ENCODE assay signal across 20 cellular contexts in genomic region chr14:101459392-101459900, GRCh38.
DNase-seq lines count a peak whose midpoint lies in the region; ATAC-seq and TF ChIP-seq lines count a peak whose summit lies in the region.
"Had no signal": no experiment of that assay in that cellular context is flagged by ENCODE, and none has a peak within 500 bp of the region (broad histone marks: within the 10 kb centered on the region; RNA-seq: fewer than 3 reads in every experiment).

No MANE protein-coding gene starts in this region.

- H3K4me3 ChIP-seq in SK-N-SH (ENCODE audit: low read depth in 2 of 2, low read length in 1 of 2): peak overlapping the region in 1 of 2 experiments; percentile 22; a peak in 1 of 4 replicates
- no peak overlapping the region for H3K4me3 ChIP-seq in endodermal cell (ENCODE audit: low read length)
- H3K4me3 ChIP-seq in mesenchymal stem cell (ENCODE audit: insufficient read depth in 1 of 2, low read depth in 1 of 2, low read length in 2 of 2): peak overlapping the region in 1 of 2 experiments; percentile 32
- peak overlapping the region; percentile 24 for H3K4me3 ChIP-seq in suprapubic skin
- H3K4me3 ChIP-seq in GM23248: no peak overlapping the region

- H2BK5ac ChIP-seq in mesenchymal stem cell (ENCODE audit: low read depth, low read length, poor library complexity, severe bottlenecking): no peak overlapping the region

- H3K4me2 ChIP-seq in SK-N-SH: no peak overlapping the region
- H3K4me2 ChIP-seq in mesenchymal stem cell (ENCODE audit: low read length, poor library complexity, severe bottlenecking): peak overlapping the region; percentile 66
- H3K4me2 ChIP-seq in GM23248 (ENCODE audit: unreplicated experiment): no peak overlapping the region

- H2BK120ac ChIP-seq in mesenchymal stem cell (ENCODE audit: low read depth, low read length): no peak overlapping the region

- H3K36me3 ChIP-seq in SK-N-SH (replicated peaks in 1 of 2; ENCODE audit: control insufficient read depth in 1 of 2, insufficient read depth in 2 of 2, low read length in 1 of 2): no peaks in the 10 kb centered on the region
- no peaks in the 10 kb centered on the region for H3K36me3 ChIP-seq in endodermal cell (ENCODE audit: control insufficient read depth, insufficient read depth, low read length)
- no peaks in the 10 kb centered on the region for H3K36me3 ChIP-seq in mesenchymal stem cell (ENCODE audit: control insufficient read depth in 1 of 2, insufficient read depth in 2 of 2, low read depth in 1 of 2, low read length in 2 of 2)
- no peaks in the 10 kb centered on the region for H3K36me3 ChIP-seq in suprapubic skin
- H3K36me3 ChIP-seq in GM23248 (ENCODE audit: low read depth): no peaks in the 10 kb centered on the region
- H3K36me3 ChIP-seq: BLaER1 treated with 17β-estradiol and CSF1 and Interleukin-3, amounts not matched to agents 10 nM and 100 nM; ovary had no signal

- no peaks in the 10 kb centered on the region; the same call in 1 of the 2 replicates for H3K9me3 ChIP-seq in SK-N-SH
- H3K9me3 ChIP-seq in endodermal cell (ENCODE audit: control insufficient read depth, low read length): no peaks in the 10 kb centered on the region
- no peaks in the 10 kb centered on the region for H3K9me3 ChIP-seq in mesenchymal stem cell (ENCODE audit: control insufficient read depth, low read length)
- H3K9me3 ChIP-seq in suprapubic skin: no peaks in the 10 kb centered on the region
- no peaks in the 10 kb centered on the region for H3K9me3 ChIP-seq in GM23248 (ENCODE audit: low read depth)
- H3K9me3 ChIP-seq: ovary had no signal

- no peak overlapping the region for H4K8ac ChIP-seq in mesenchymal stem cell (ENCODE audit: low read length)

- peaks cover 12% of the 10 kb centered on the region for H3K4me1 Mint-ChIP-seq in endodermal cell

- H3K18ac ChIP-seq in mesenchymal stem cell (ENCODE audit: low read depth in 1 of 2, low read length in 2 of 2): no peak overlapping the region

- no peak overlapping the region for H3K4ac ChIP-seq in mesenchymal stem cell (ENCODE audit: low read depth in 1 of 2, low read length in 2 of 2)

- H3K23ac ChIP-seq in mesenchymal stem cell (ENCODE audit: low read length in 2 of 2): no peak overlapping the region

- no peaks in the 10 kb centered on the region for H3K9me2 ChIP-seq in SK-N-SH
- H3K9me2 ChIP-seq in GM23248 (ENCODE audit: insufficient read depth): no peaks in the 10 kb centered on the region

- TF ChIP-seq EP300 in SK-N-SH (IDR thresholded peaks at IDR 0.05; ENCODE audit: borderline replicate concordance in 1 of 2, low read depth in 1 of 2, low read length in 1 of 2) (no peak), suprapubic skin (IDR thresholded peaks at IDR 0.05) (no peak)

- CTCF ChIA-PET in SK-N-SH (lab: Yijun Ruan, JAX): interaction anchor here (0.7 to 1.6 kb wide), 4 partner anchors 9 to 1075 kb away, joined by 3 to 4 read pairs (median 3); no protein-coding TSS in a partner anchor

- DNase-seq in SK-N-SH (peak; percentile 82), endodermal cell (no peak), mesenchymal stem cell (no peak), suprapubic skin (ENCODE audit: low spot score in 2 of 2) (peak in 1 of 2 donors; percentile 52), GM23248 (no peak)
- DNase-seq in activated CD4-positive, alpha-beta T cell treated with anti-CD3 and anti-CD28 coated beads for 1 hour: no peak
- DNase-seq: activated CD4-positive, alpha-beta T cell treated with anti-CD3 and anti-CD28 coated beads for 4 hours; activated effector memory CD4-positive, alpha-beta T cell treated with Interleukin-2 at 50 U/mL for 16 hours; effector memory CD8-positive, alpha-beta T cell; GDM1; Kasumi-1; NCI-H1092 treated with DMSO at 0.1 percent for 48 hours; NCI-H82; stimulated activated CD4-positive, alpha-beta T cell treated with anti-CD3 and anti-CD28 coated beads, Interleukin-4, amount 100 ng/mL, for 24 hours; T1000 had no signal

- no peak overlapping the region for H2AK5ac ChIP-seq in mesenchymal stem cell (ENCODE audit: low read length, severe bottlenecking)

- no peaks in the 10 kb centered on the region; a peak in 1 of 4 replicates for H3K4me1 ChIP-seq in SK-N-SH (ENCODE audit: control insufficient read depth in 1 of 2, insufficient read depth in 2 of 2, low read depth in 1 of 2, low read length in 1 of 2)
- H3K4me1 ChIP-seq in endodermal cell (ENCODE audit: control insufficient read depth, insufficient read depth, low read length): no peaks in the 10 kb centered on the region
- H3K4me1 ChIP-seq in mesenchymal stem cell (ENCODE audit: control insufficient read depth, insufficient read depth, low read depth, low read length): peaks cover 12% of the 10 kb centered on the region
- H3K4me1 ChIP-seq in suprapubic skin: peaks cover 16% of the 10 kb centered on the region
- no peaks in the 10 kb centered on the region for H3K4me1 ChIP-seq in GM23248 (ENCODE audit: insufficient read depth)

- 60% methylated on average over 17 of the region's 32 CpGs for WGBS in SK-N-SH (ENCODE audit: low lambda C conversion rate)
- 3 to 24% methylated on average over 7 to 30 of the region's 32 CpGs for WGBS in endodermal cell (ENCODE audit: insufficient coverage in 1 of 2, insufficient read length in 1 of 2), 2 experiments
- WGBS in mesenchymal stem cell: 3% methylated on average over 19 of the region's 32 CpGs
- WGBS in suprapubic skin: 38% methylated on average over 20 of the region's 32 CpGs
- 63 to 65% methylated on average over 28 to 32 of the region's 32 CpGs for WGBS in GM23248 (ENCODE audit: low coverage in 1 of 2, low lambda C conversion rate in 2 of 2, missing lambda C conversion rate in 2 of 2), 2 experiments

- no peak overlapping the region for H3K27ac ChIP-seq in SK-N-SH (ENCODE audit: low read depth in 2 of 2, low read length in 1 of 2)
- no peak overlapping the region for H3K27ac ChIP-seq in endodermal cell (ENCODE audit: low read depth, low read length)
- no peak overlapping the region for H3K27ac ChIP-seq in mesenchymal stem cell (ENCODE audit: low read length, poor library complexity, severe bottlenecking)
- H3K27ac ChIP-seq in suprapubic skin: no peak overlapping the region
- H3K27ac ChIP-seq in GM23248: no peak overlapping the region
- H3K27ac ChIP-seq: 22Rv1; BLaER1 treated with 17β-estradiol and CSF1 and Interleukin-3, amounts not matched to agents 10 nM and 100 nM; ovary had no signal

- no peaks in the 10 kb centered on the region for H3K79me2 ChIP-seq in SK-N-SH (ENCODE audit: insufficient read depth)
- no peaks in the 10 kb centered on the region for H3K79me2 ChIP-seq in GM23248 (ENCODE audit: insufficient read depth)

- no peak overlapping the region for H2BK12ac ChIP-seq in mesenchymal stem cell (ENCODE audit: low read length in 2 of 2)

- H2BK15ac ChIP-seq in mesenchymal stem cell (ENCODE audit: low read depth, poor library complexity, severe bottlenecking): no peak overlapping the region

- H2AFZ ChIP-seq in SK-N-SH (ENCODE audit: low read depth): no peak overlapping the region
- no peak overlapping the region for H2AFZ ChIP-seq in mesenchymal stem cell (ENCODE audit: low read depth, low read length)
- H2AFZ ChIP-seq in GM23248: no peak overlapping the region

- POLR2A ChIA-PET in SK-N-SH (lab: Yijun Ruan, JAX): no interaction called here

- ATAC-seq in SK-N-SH treated with all-trans-retinoic acid at 6 μM for 48 hours (no peak), GM21360 (IDR thresholded peaks at IDR 0.05; ENCODE audit: unreplicated experiment) (no peak)
- ATAC-seq: effector memory CD8-positive, alpha-beta T cell had no signal

- H3F3A ChIP-seq in SK-N-SH (replicated peaks; ENCODE audit: insufficient read depth) (no peaks in the 10 kb centered on the region), GM23248 (ENCODE audit: insufficient read depth) (no peaks in the 10 kb centered on the region)

- H3K9me3 Mint-ChIP-seq in endodermal cell: no peaks in the 10 kb centered on the region
- H3K9me3 Mint-ChIP-seq: effector memory CD8-positive, alpha-beta T cell had no signal

- TF ChIP-seq CTCF in SK-N-SH (IDR thresholded peaks at IDR 0.05) (no peak), endodermal cell (conservative IDR thresholded peaks at IDR 0.05) (no peak), suprapubic skin (IDR thresholded peaks at IDR 0.05) (no peak)

- H3K27me3 Mint-ChIP-seq in endodermal cell (ENCODE audit: insufficient read depth): peaks cover 55% of the 10 kb centered on the region

- in situ Hi-C loops in GM23248 (cut with MboI): no loop called here

- no peaks in the 10 kb centered on the region for H3K36me3 Mint-ChIP-seq in endodermal cell (ENCODE audit: low read depth)

- H3K14ac ChIP-seq in mesenchymal stem cell (ENCODE audit: low read length in 2 of 2): no peak overlapping the region

- H4K20me1 ChIP-seq in SK-N-SH (ENCODE audit: insufficient read depth) (no peaks in the 10 kb centered on the region), GM23248 (ENCODE audit: insufficient read depth) (no peaks in the 10 kb centered on the region)

- peak overlapping the region; percentile 53 for H3K4me3 Mint-ChIP-seq in endodermal cell
- H3K4me3 Mint-ChIP-seq: effector memory CD8-positive, alpha-beta T cell had no signal

- H3K9ac ChIP-seq in SK-N-SH: no peak overlapping the region
- H3K9ac ChIP-seq in endodermal cell (ENCODE audit: extremely low read depth, low read length, poor library complexity, severe bottlenecking): no peak overlapping the region
- H3K9ac ChIP-seq in mesenchymal stem cell (ENCODE audit: low read length): no peak overlapping the region
- H3K9ac ChIP-seq in GM23248: no peak overlapping the region
- H3K9ac ChIP-seq: BLaER1 treated with 17β-estradiol and CSF1 and Interleukin-3, amounts not matched to agents 10 nM and 100 nM had no signal

- TF ChIP-seq RAD21 in SK-N-SH (IDR thresholded peaks at IDR 0.05; ENCODE audit: low read length): no peak

- no peaks in the 10 kb centered on the region for H3K79me1 ChIP-seq in mesenchymal stem cell (replicated peaks; ENCODE audit: low read length, poor library complexity, severe bottlenecking)

- no peak overlapping the region for H4K91ac ChIP-seq in mesenchymal stem cell (ENCODE audit: low read length)

- no peak overlapping the region for H3K27ac Mint-ChIP-seq in endodermal cell
- H3K27ac Mint-ChIP-seq: effector memory CD8-positive, alpha-beta T cell had no signal

- H3K27me3 ChIP-seq in SK-N-SH (ENCODE audit: insufficient read depth): no peaks in the 10 kb centered on the region
- peaks cover 72% of the 10 kb centered on the region for H3K27me3 ChIP-seq in endodermal cell (ENCODE audit: control insufficient read depth, insufficient read depth, low read length, poor library complexity, severe bottlenecking)
- H3K27me3 ChIP-seq in mesenchymal stem cell (ENCODE audit: control insufficient read depth in 1 of 2, insufficient read depth in 1 of 2, low read length in 2 of 2): peaks cover 53 to 62% of the 10 kb centered on the region in 2 experiments
- H3K27me3 ChIP-seq in suprapubic skin: peaks cover 82% of the 10 kb centered on the region
- H3K27me3 ChIP-seq in GM23248 (replicated peaks; ENCODE audit: insufficient read depth): peaks cover 50% of the 10 kb centered on the region

- no peak for TF ChIP-seq POLR2A in suprapubic skin (IDR thresholded peaks at IDR 0.05)

TF ChIP-seq in SK-N-SH treated with all-trans-retinoic acid at 6 μM for 48 hours, 23 proteins besides CTCF, POLR2A, EP300 and RAD21 (continues in another document):
- TF ChIP-seq ARNTL (CRISPR knock-in tag; IDR thresholded peaks at IDR 0.05; ENCODE audit: borderline replicate concordance, low read depth): no peak
